Comparison of ENCODE assay signal across 16 cellular contexts in the genomic region with DNA sequence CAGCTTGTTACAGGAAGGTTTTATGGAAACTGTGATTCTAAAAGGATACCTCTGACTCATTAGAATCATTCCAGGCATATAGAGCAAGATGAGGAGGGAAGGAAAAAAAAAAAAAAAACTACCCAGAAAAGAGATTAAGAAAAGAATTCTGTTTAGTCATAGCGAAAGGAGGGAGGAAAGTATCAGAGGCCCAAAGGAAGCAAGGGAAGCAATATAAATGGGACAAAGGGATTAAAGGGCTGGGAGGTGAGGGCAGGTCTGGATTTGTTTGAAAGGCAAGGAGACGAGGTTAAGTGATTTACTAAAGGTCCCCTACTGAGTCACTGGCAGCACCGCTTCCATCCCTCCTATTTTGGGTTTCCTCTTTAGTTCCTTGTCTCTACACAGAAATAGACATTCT.
DNase-seq lines count a peak whose midpoint lies in the region; ATAC-seq and TF ChIP-seq lines count a peak whose summit lies in the region.
"Had no signal": no experiment of that assay in that cellular context is flagged by ENCODE, and none has a peak within 500 bp of the region (broad histone marks: within the 10 kb centered on the region; RNA-seq: fewer than 3 reads in every experiment).

No MANE protein-coding gene starts in this region.

- peak overlapping the region; percentile 68 for H3K4me2 ChIP-seq in smooth muscle cell

- peak overlapping the region; percentile 53 for H2AFZ ChIP-seq in smooth muscle cell (ENCODE audit: low read depth)

- ATAC-seq in HG03108 (IDR thresholded peaks at IDR 0.05; ENCODE audit: unreplicated experiment) = no peak
- no peak for ATAC-seq in GM21381 (IDR thresholded peaks at IDR 0.05; ENCODE audit: unreplicated experiment)
- ATAC-seq: mucosa of descending colon had no signal

- H3K9ac ChIP-seq in HUES6 (ENCODE audit: low read length) (no peak overlapping the region), smooth muscle cell (ENCODE audit: low read depth) (no peak overlapping the region)
- H3K9ac ChIP-seq: BLaER1 treated with 17β-estradiol and CSF1 and Interleukin-3, amounts not matched to agents 10 nM and 100 nM had no signal

- H3K4me3 ChIP-seq in HUES6 (ENCODE audit: low read depth, low read length) = no peak overlapping the region
- H3K4me3 ChIP-seq in WERI-Rb-1 (ENCODE audit: low read depth, low read length) = no peak overlapping the region
- no peak overlapping the region for H3K4me3 ChIP-seq in smooth muscle cell
- H3K4me3 ChIP-seq: ascending aorta; BLaER1 treated with 17β-estradiol and CSF1 and Interleukin-3, amounts not matched to agents 10 nM and 100 nM; mucosa of descending colon; prostate gland; SJSA1; suprapubic skin had no signal

- H3F3A ChIP-seq in smooth muscle cell (ENCODE audit: low read depth) = no peaks in the 10 kb centered on the region

- H4K20me1 ChIP-seq in smooth muscle cell (ENCODE audit: low read depth) = no peaks in the 10 kb centered on the region
- H4K20me1 ChIP-seq: BLaER1 treated with 17β-estradiol and CSF1 and Interleukin-3, amounts not matched to agents 10 nM and 100 nM had no signal

- no peak for TF ChIP-seq CTCF in WERI-Rb-1 (IDR thresholded peaks at IDR 0.05; ENCODE audit: low read depth, low read length)
- no peak for TF ChIP-seq CTCF in smooth muscle cell (IDR thresholded peaks at IDR 0.05; ENCODE audit: borderline replicate concordance, insufficient read depth, poor library complexity, severe bottlenecking)

- H3K27me3 ChIP-seq in HUES6 (ENCODE audit: control insufficient read depth, insufficient read depth, low read length) (no peaks in the 10 kb centered on the region; the same call in 1 of the 2 replicates), WERI-Rb-1 (ENCODE audit: insufficient read depth, low read depth, severe bottlenecking) (no peaks in the 10 kb centered on the region), smooth muscle cell (ENCODE audit: low read depth) (no peaks in the 10 kb centered on the region)
- H3K27me3 ChIP-seq: ascending aorta, SJSA1, suprapubic skin had no signal

- H3K36me3 ChIP-seq in HUES6 (ENCODE audit: control insufficient read depth, insufficient read depth, low read length) (no peaks in the 10 kb centered on the region; the same call in 1 of the 2 replicates), WERI-Rb-1 (no peaks in the 10 kb centered on the region), smooth muscle cell (ENCODE audit: low read depth) (no peaks in the 10 kb centered on the region)
- H3K36me3 ChIP-seq: ascending aorta; BLaER1 treated with 17β-estradiol and CSF1 and Interleukin-3, amounts not matched to agents 10 nM and 100 nM; prostate gland; SJSA1; suprapubic skin had no signal

- H3K4me1 ChIP-seq in HUES6 (ENCODE audit: control insufficient read depth, insufficient read depth, low read length) (peaks cover 42% of the 10 kb centered on the region), smooth muscle cell (ENCODE audit: low read depth) (peaks cover 18% of the 10 kb centered on the region)
- H3K4me1 ChIP-seq: ascending aorta, prostate gland, SJSA1, suprapubic skin had no signal

- DNase-seq in WERI-Rb-1 (peak; percentile 13), glomerular visceral epithelial cell (ENCODE audit: extremely low spot score) (peak; percentile 0), smooth muscle cell (lab: John Stamatoyannopoulos, UW; ENCODE audit: unreplicated experiment) (no peak)
- DNase-seq in activated CD8-positive, alpha-beta memory T cell treated with anti-CD3 and anti-CD28 coated beads, Interleukin-2, amount 50 U/mL, for 48 hours = no peak
- DNase-seq: activated CD4-positive, alpha-beta memory T cell treated with anti-CD3 and anti-CD28 coated beads, Interleukin-2, amount 10 ng/mL, durations not matched to agents 7 days and 5 days; DND-41; mucosa of descending colon had no signal

- H3K9me3 ChIP-seq in HUES6 (ENCODE audit: control insufficient read depth, insufficient read depth, low read depth, low read length) (no peaks in the 10 kb centered on the region), WERI-Rb-1 (ENCODE audit: severe bottlenecking) (no peaks in the 10 kb centered on the region), smooth muscle cell (replicated peaks; ENCODE audit: low read depth) (no peaks in the 10 kb centered on the region)
- H3K9me3 ChIP-seq: ascending aorta; BLaER1 treated with 17β-estradiol and CSF1 and Interleukin-3, amounts not matched to agents 10 nM and 100 nM; mucosa of descending colon; prostate gland; SJSA1; suprapubic skin had no signal

- no peaks in the 10 kb centered on the region for H3K79me2 ChIP-seq in smooth muscle cell (ENCODE audit: low read depth)

- peak overlapping the region; percentile 41; the same call in 1 of the 2 replicates for H3K27ac ChIP-seq in HUES6 (ENCODE audit: low read depth, low read length)
- no peak overlapping the region for H3K27ac ChIP-seq in WERI-Rb-1
- peak overlapping the region; percentile 80 for H3K27ac ChIP-seq in smooth muscle cell (ENCODE audit: low read depth)
- H3K27ac ChIP-seq: ascending aorta; BLaER1 treated with 17β-estradiol and CSF1 and Interleukin-3, amounts not matched to agents 10 nM and 100 nM; HL-60; prostate gland; SJSA1; suprapubic skin had no signal

- 37% methylated on average over 3 of the region's 3 CpGs for WGBS in smooth muscle cell (ENCODE audit: low lambda C conversion rate)

Comparison
In these comparisons a context has a peak if more than half of its experiments do, and no peak if none do; other contexts are left out.
1. DNase-seq: peak in WERI-Rb-1 (single experiment) and glomerular visceral epithelial cell (single experiment); none in smooth muscle cell (single experiment) and activated CD8-positive, alpha-beta memory T cell treated with anti-CD3 and anti-CD28 coated beads, Interleukin-2, amount 50 U/mL, for 48 hours (single experiment).